2 cellular contexts compared by ENCODE assay signal in genomic region chr19:44315883-44316282, GRCh38.
TF ChIP-seq lines count a peak whose summit lies in the region.

No MANE protein-coding gene starts in this region.

TF ChIP-seq in HEK293, 187 proteins besides CTCF, POLR2A, EP300 and RAD21:
- TF ChIP-seq ZNF701 (tag by site-specific recombination; IDR thresholded peaks at IDR 0.05) (no peak), ZNF350 (tag by site-specific recombination; IDR thresholded peaks at IDR 0.05) (peak; percentile 76), ZNF112 (tag by site-specific recombination; IDR thresholded peaks at IDR 0.05) (peak; percentile 44; the same call in 1 of the 2 replicates), BCL6B (tag by site-specific recombination; IDR thresholded peaks at IDR 0.05) (peak; percentile 47; the same call in 1 of the 2 replicates)

TF ChIP-seq in K562, 482 proteins besides CTCF, POLR2A, EP300 and RAD21:
- TF ChIP-seq NFIX (CRISPR knock-in tag; IDR thresholded peaks at IDR 0.05; ENCODE audit: low read depth) (peak; percentile 86), SMC3 (conservative IDR thresholded peaks at IDR 0.05; ENCODE audit: insufficient read depth, low read depth, low read length) (no peak), NFIC (IDR thresholded peaks at IDR 0.05) (peak; percentile 93), ZNF778 (CRISPR knock-in tag; IDR thresholded peaks at IDR 0.05) (no peak), ZNF644 (tag; IDR thresholded peaks at IDR 0.05; ENCODE audit: low read depth) (no peak), TARDBP (IDR thresholded peaks at IDR 0.05) (no peak)
- TF ChIP-seq, protein P1, sequence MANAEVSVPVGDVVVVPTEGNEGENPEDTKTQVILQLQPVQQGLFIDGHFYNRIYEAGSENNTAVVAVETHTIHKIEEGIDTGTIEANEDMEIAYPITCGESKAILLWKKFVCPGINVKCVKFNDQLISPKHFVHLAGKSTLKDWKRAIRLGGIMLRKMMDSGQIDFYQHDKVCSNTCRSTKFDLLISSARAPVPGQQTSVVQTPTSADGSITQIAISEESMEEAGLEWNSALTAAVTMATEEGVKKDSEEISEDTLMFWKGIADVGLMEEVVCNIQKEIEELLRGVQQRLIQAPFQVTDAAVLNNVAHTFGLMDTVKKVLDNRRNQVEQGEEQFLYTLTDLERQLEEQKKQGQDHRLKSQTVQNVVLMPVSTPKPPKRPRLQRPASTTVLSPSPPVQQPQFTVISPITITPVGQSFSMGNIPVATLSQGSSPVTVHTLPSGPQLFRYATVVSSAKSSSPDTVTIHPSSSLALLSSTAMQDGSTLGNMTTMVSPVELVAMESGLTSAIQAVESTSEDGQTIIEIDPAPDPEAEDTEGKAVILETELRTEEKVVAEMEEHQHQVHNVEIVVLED (CRISPR knock-in tag; IDR thresholded peaks at IDR 0.05) = no peak
